In the genomic region with DNA sequence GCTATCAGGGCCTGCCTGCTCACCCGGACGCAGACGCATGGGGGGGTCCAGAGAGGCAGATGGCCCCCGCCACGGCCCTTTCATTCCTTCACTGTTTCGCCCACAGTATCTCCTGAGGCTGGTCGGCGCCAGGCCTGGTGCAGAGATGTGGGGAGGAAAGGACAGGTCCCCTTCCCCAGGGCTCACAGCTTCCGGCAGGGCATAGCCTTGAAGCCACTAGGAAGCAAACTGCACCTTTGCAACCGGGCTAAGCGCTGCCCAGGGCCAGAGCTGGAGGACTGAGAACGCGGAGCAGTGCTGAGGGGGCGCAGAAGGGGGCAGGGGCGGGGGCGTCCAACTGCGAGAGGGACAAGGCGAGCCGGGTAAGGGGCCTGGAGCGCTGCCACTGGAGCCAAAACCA, we compare ENCODE assay signal across 30 cellular contexts. TPM values are rescaled to one million over a fixed set of nuclear protein-coding genes. Genes with fewer than 3 reads are reported as not detected.
"Had no signal": no experiment of that assay in that cellular context is flagged by ENCODE, and none has a peak within 500 bp of the region (broad histone marks: within the 10 kb centered on the region; RNA-seq: fewer than 3 reads in every experiment).

No MANE protein-coding gene starts in this region.

- H3K4me3 ChIP-seq: coronary artery, dorsolateral prefrontal cortex, esophagus squamous epithelium, gastrocnemius medialis, heart right ventricle, left lung, lower lobe of right lung, mucosa of descending colon had no signal

- ATAC-seq: esophagus mucosa, gastrocnemius medialis, heart right ventricle, left cardiac atrium, left lung, left ventricle myocardium superior, lower lobe of right lung, mucosa of descending colon had no signal

- FAIRE-seq: colon, endothelial cell of umbilical vein, islet of Langerhans, keratinocyte had no signal

- H3K27ac ChIP-seq: coronary artery, dorsolateral prefrontal cortex, epithelial cell of prostate, esophagus squamous epithelium, gastrocnemius medialis, heart right ventricle, left lung, lower lobe of right lung had no signal

- H3K36me3 ChIP-seq: esophagus squamous epithelium, gastrocnemius medialis, heart right ventricle, left lung, lower lobe of right lung had no signal

- H3K27me3 ChIP-seq: dorsolateral prefrontal cortex, gastrocnemius medialis, heart right ventricle, left lung had no signal

- DNase-seq: dermis blood vessel endothelial cell; dorsolateral prefrontal cortex; effector CD4-positive, alpha-beta T cell; effector memory CD4-positive, alpha-beta T cell; erythroblast; esophagus squamous epithelium; foreskin fibroblast; foreskin melanocyte; gastrocnemius medialis; glutamatergic neuron; head of caudate nucleus; heart right ventricle; hippocampal formation; left cardiac atrium; left lung; left ventricle myocardium superior; lower lobe of right lung; mesenchymal stem cell; mucosa of descending colon had no signal

- H3K4me1 ChIP-seq: left lung, lower lobe of right lung had no signal

- H3K9me3 ChIP-seq: gastrocnemius medialis, heart right ventricle, left lung, lower lobe of right lung, mucosa of descending colon had no signal

RNA-seq across cellular contexts. Expression of gene FLRT1, which starts 20.2 kb away (rescaled TPM):
- total RNA-seq: dermis blood vessel endothelial cell, endothelial cell of umbilical vein, esophagus mucosa, gastrocnemius medialis, glomerular endothelial cell, lower lobe of right lung, lung microvascular endothelial cell, mesenteric fat pad, myocyte had no signal
- polyA plus RNA-seq: endothelial cell of umbilical vein, keratinocyte had no signal
